19 cellular contexts compared by ENCODE assay signal in genomic region chr20:52812231-52812847, GRCh38.
A peak's percentile ranks its signal among the peaks of the same experiment; 100 is the strongest.
DNase-seq lines count a peak whose midpoint lies in the region; ATAC-seq, FAIRE-seq and TF ChIP-seq lines count a peak whose summit lies in the region.
"Had no signal": no experiment of that assay in that cellular context is flagged by ENCODE, and none has a peak within 500 bp of the region (broad histone marks: within the 10 kb centered on the region; RNA-seq: fewer than 3 reads in every experiment).

No MANE protein-coding gene starts in this region.

- TF ChIP-seq POLR2A in HepG2 (IDR thresholded peaks at IDR 0.05; ENCODE audit: insufficient read depth in 1 of 2, low read depth in 2 of 2, low read length in 2 of 2) = no peak
- TF ChIP-seq POLR2A in right lobe of liver (IDR thresholded peaks at IDR 0.05) = no peak
- TF ChIP-seq POLR2A in GM12878 (IDR thresholded peaks at IDR 0.05; ENCODE audit: low read depth, low read length) = no peak
- TF ChIP-seq POLR2A in uterus (IDR thresholded peaks at IDR 0.05) = no peak

- H3K9ac ChIP-seq in HepG2 (ENCODE audit: insufficient read depth, low read depth, low read length) (no peak overlapping the region), KMS-11 (no peak overlapping the region), GM12878 (ENCODE audit: control insufficient read depth, insufficient read depth, low read length) (no peak overlapping the region)

- H3K27ac Mint-ChIP-seq in stimulated activated memory B cell treated with anti-CD40 and anti-IgM and Interleukin-4, amounts not matched to agents 10 μg/mL and 1 μg/mL and 100 μg/mL, for 72 hours = no peak overlapping the region
- H3K27ac Mint-ChIP-seq: immature natural killer cell had no signal

- no peaks in the 10 kb centered on the region for H3K36me3 Mint-ChIP-seq in stimulated activated memory B cell treated with anti-CD40 and anti-IgM and Interleukin-4, amounts not matched to agents 10 μg/mL and 1 μg/mL and 100 μg/mL, for 72 hours
- H3K36me3 Mint-ChIP-seq: immature natural killer cell had no signal

- no peak overlapping the region for H3K4me3 ChIP-seq in HepG2 (replicated peaks in 1 of 3; ENCODE audit: insufficient read depth in 1 of 3, low read depth in 2 of 3, low read length in 3 of 3)
- H3K4me3 ChIP-seq in right lobe of liver = no peak overlapping the region
- no peak overlapping the region for H3K4me3 ChIP-seq in KMS-11 (IDR thresholded peaks at IDR 0.05; ENCODE audit: insufficient read depth, low read depth, low read length)
- no peak overlapping the region for H3K4me3 ChIP-seq in GM12878
- no peak overlapping the region for H3K4me3 ChIP-seq in uterus
- H3K4me3 ChIP-seq: body of pancreas, ovary had no signal

- TF ChIP-seq CTCF in HepG2 (CRISPR knock-in tag; IDR thresholded peaks at IDR 0.05) (no peak), right lobe of liver (IDR thresholded peaks at IDR 0.05) (no peak), KMS-11 (conservative IDR thresholded peaks at IDR 0.05; ENCODE audit: low read depth, low read length) (peak; percentile 31; the same call in 1 of the 2 replicates), GM12878 (IDR thresholded peaks at IDR 0.05 in 2 of 3, conservative IDR thresholded peaks at IDR 0.05 in 1 of 3; ENCODE audit: control insufficient read depth in 2 of 3, extremely low read depth in 1 of 3, insufficient read depth in 1 of 3, low read depth in 3 of 3, low read length in 3 of 3) (no peak), uterus (IDR thresholded peaks at IDR 0.05) (no peak)

- in situ Hi-C loops in HepG2 (cut with HindIII; ENCODE audit: extremely low pct_ligation_motif_present, low pct_unique_long_range_greater_than_20kb) = no loop called here
- in situ Hi-C loops in GM12878 (cut with MboI) = no loop called here

- TF ChIP-seq RAD21 in HepG2 (CRISPR knock-in tag; IDR thresholded peaks at IDR 0.05) = no peak
- no peak for TF ChIP-seq RAD21 in GM12878 (IDR thresholded peaks at IDR 0.05; ENCODE audit: insufficient read depth, low read depth, low read length)

- ATAC-seq in HepG2 (peak; percentile 66; the same call in 2 of the 3 replicates), right lobe of liver (no peak), GM12878 (0 out of 3 replicates have a peak, but pooled peaks have one; percentile 24)
- ATAC-seq in stimulated activated memory B cell treated with anti-CD40 and anti-IgM and Interleukin-4, amounts not matched to agents 10 μg/mL and 1 μg/mL and 100 μg/mL, for 72 hours = peak; percentile 43
- ATAC-seq: body of pancreas had no signal

- 31% methylated on average over 4 of the region's 4 CpGs for WGBS in HepG2 (ENCODE audit: low lambda C conversion rate)
- 59% methylated on average over 3 of the region's 4 CpGs for WGBS in right lobe of liver (ENCODE audit: insufficient coverage, low coverage, low lambda C conversion rate, missing lambda C conversion rate)
- 29% methylated on average over 4 of the region's 4 CpGs for WGBS in GM12878 (ENCODE audit: insufficient coverage, insufficient replicate concordance, low lambda C conversion rate, missing lambda C conversion rate)

- RAD21 ChIA-PET in GM12878 (lab: Charles Lee; ENCODE audit: unreplicated experiment) = no interaction called here

- CTCF ChIA-PET in HepG2 (lab: Yijun Ruan, JAX; ENCODE audit: low intra/inter-chr PET ratio, low total read pairs) (no interaction called here), GM12878 (lab: Yijun Ruan, JAX) (no interaction called here)

- no peak for TF ChIP-seq EP300 in HepG2 (IDR thresholded peaks at IDR 0.05; ENCODE audit: low read depth in 2 of 2, low read length in 2 of 2)
- TF ChIP-seq EP300 in HepG2 (CRISPR knock-in tag; IDR thresholded peaks at IDR 0.05; ENCODE audit: borderline replicate concordance) = no peak
- TF ChIP-seq EP300 in GM12878 (IDR thresholded peaks at IDR 0.05; ENCODE audit: borderline replicate concordance in 1 of 2, control insufficient read depth in 1 of 2, low read depth in 2 of 2, low read length in 2 of 2) = no peak

- no peaks in the 10 kb centered on the region for H3K9me3 Mint-ChIP-seq in stimulated activated memory B cell treated with anti-CD40 and anti-IgM and Interleukin-4, amounts not matched to agents 10 μg/mL and 1 μg/mL and 100 μg/mL, for 72 hours

- no peaks in the 10 kb centered on the region for H4K20me1 ChIP-seq in HepG2 (ENCODE audit: insufficient read depth, low read length)
- no peaks in the 10 kb centered on the region for H4K20me1 ChIP-seq in KMS-11 (ENCODE audit: insufficient read depth)
- H4K20me1 ChIP-seq in GM12878 (ENCODE audit: control insufficient read depth, insufficient read depth) = no peaks in the 10 kb centered on the region

- no peaks in the 10 kb centered on the region for H3K27me3 Mint-ChIP-seq in stimulated activated memory B cell treated with anti-CD40 and anti-IgM and Interleukin-4, amounts not matched to agents 10 μg/mL and 1 μg/mL and 100 μg/mL, for 72 hours

- H3K27ac ChIP-seq in HepG2 (ENCODE audit: extremely low read length, insufficient read depth, low read length) (no peak overlapping the region), right lobe of liver (no peak overlapping the region), KMS-11 (no peak overlapping the region), GM12878 (ENCODE audit: control insufficient read depth, insufficient read depth) (no peak overlapping the region), uterus (no peak overlapping the region)
- H3K27ac ChIP-seq: body of pancreas, ovary had no signal

- no peaks in the 10 kb centered on the region for H3K36me3 ChIP-seq in HepG2 (replicated peaks in 1 of 2; ENCODE audit: control insufficient read depth in 1 of 2, insufficient read depth in 2 of 2, low read length in 2 of 2)
- H3K36me3 ChIP-seq in right lobe of liver = no peaks in the 10 kb centered on the region
- H3K36me3 ChIP-seq in KMS-11 (ENCODE audit: insufficient read depth) = no peaks in the 10 kb centered on the region
- H3K36me3 ChIP-seq in GM12878 (ENCODE audit: control insufficient read depth in 2 of 2, insufficient read depth in 2 of 2, low read length in 1 of 2) = no peaks in the 10 kb centered on the region
- no peaks in the 10 kb centered on the region for H3K36me3 ChIP-seq in uterus
- H3K36me3 ChIP-seq: ovary had no signal

- H3K4me2 ChIP-seq in HepG2 (ENCODE audit: low read depth, low read length) (no peak overlapping the region), KMS-11 (no peak overlapping the region), GM12878 (ENCODE audit: control insufficient read depth, insufficient read depth) (no peak overlapping the region)

- H3K27me3 ChIP-seq in HepG2 (ENCODE audit: control insufficient read depth in 1 of 2, insufficient read depth in 2 of 2, low read length in 2 of 2) (no peaks in the 10 kb centered on the region), right lobe of liver (no peaks in the 10 kb centered on the region), KMS-11 (ENCODE audit: insufficient read depth, low read depth) (no peaks in the 10 kb centered on the region), GM12878 (replicated peaks in 1 of 2; ENCODE audit: control insufficient read depth in 2 of 2, insufficient read depth in 2 of 2, low read length in 1 of 2) (no peaks in the 10 kb centered on the region), uterus (no peaks in the 10 kb centered on the region)
- H3K27me3 ChIP-seq: body of pancreas, ovary had no signal

- SMC1A ChIA-PET in GM12878 (lab: Charles Lee; ENCODE audit: uncharacterized antibody, unreplicated experiment) = no interaction called here

- no peak overlapping the region for H2AFZ ChIP-seq in HepG2 (ENCODE audit: low read length)
- H2AFZ ChIP-seq in KMS-11 (ENCODE audit: low read depth) = no peak overlapping the region
- no peak overlapping the region for H2AFZ ChIP-seq in GM12878 (ENCODE audit: control insufficient read depth, low read depth, low read length)

- POLR2A ChIA-PET in HepG2 (lab: Yijun Ruan, JAX) = no interaction called here
- POLR2A ChIA-PET in GM12878 (lab: Charles Lee) = no interaction called here

- H3K79me2 ChIP-seq in HepG2 (ENCODE audit: insufficient read depth, low read length) = no peaks in the 10 kb centered on the region
- no peaks in the 10 kb centered on the region for H3K79me2 ChIP-seq in KMS-11 (ENCODE audit: insufficient read depth, low read depth)
- H3K79me2 ChIP-seq in GM12878 (ENCODE audit: control insufficient read depth, insufficient read depth, low read length) = no peaks in the 10 kb centered on the region

- intact Hi-C loops in HepG2 (cut with micrococcal nuclease; ENCODE audit: unreplicated experiment) (no loop called here), right lobe of liver (cut with DNase I) (no loop called here), GM12878 (cut with micrococcal nuclease; ENCODE audit: unreplicated experiment) (no loop called here), uterus (cut with DNase I; ENCODE audit: low total_unique reads) (no loop called here)

- H3K4me3 Mint-ChIP-seq in stimulated activated memory B cell treated with anti-CD40 and anti-IgM and Interleukin-4, amounts not matched to agents 10 μg/mL and 1 μg/mL and 100 μg/mL, for 72 hours = no peak overlapping the region
- H3K4me3 Mint-ChIP-seq: immature natural killer cell had no signal

- H3K4me1 ChIP-seq in HepG2 (ENCODE audit: insufficient read depth, low read length) = no peaks in the 10 kb centered on the region
- no peaks in the 10 kb centered on the region for H3K4me1 ChIP-seq in right lobe of liver
- no peaks in the 10 kb centered on the region for H3K4me1 ChIP-seq in KMS-11 (ENCODE audit: low read depth, poor library complexity, severe bottlenecking)
- H3K4me1 ChIP-seq in GM12878 (ENCODE audit: control insufficient read depth, insufficient read depth, low read length) = no peaks in the 10 kb centered on the region
- no peaks in the 10 kb centered on the region for H3K4me1 ChIP-seq in uterus
- H3K4me1 ChIP-seq: body of pancreas, Caco-2 had no signal

- H3K9me3 ChIP-seq in HepG2 (ENCODE audit: low read length) (peaks cover 9% of the 10 kb centered on the region; the same call in 1 of the 2 replicates), right lobe of liver (no peaks in the 10 kb centered on the region), GM12878 (replicated peaks; ENCODE audit: control insufficient read depth, insufficient read depth, low read length) (no peaks in the 10 kb centered on the region), uterus (no peaks in the 10 kb centered on the region)
- H3K9me3 ChIP-seq: body of pancreas, Caco-2, ovary had no signal

- H3K4me1 Mint-ChIP-seq in stimulated activated memory B cell treated with anti-CD40 and anti-IgM and Interleukin-4, amounts not matched to agents 10 μg/mL and 1 μg/mL and 100 μg/mL, for 72 hours = no peaks in the 10 kb centered on the region
- H3K4me1 Mint-ChIP-seq: immature natural killer cell had no signal

- DNase-seq in HepG2 (ENCODE audit: low spot score) (no peak), right lobe of liver (no peak), GM12878 (ENCODE audit: low read depth, low spot score) (no peak), NCI-H146 (lab: John Stamatoyannopoulos, UW) (no peak), HPDE6-E6E7 (ENCODE audit: extremely low spot score) (no peak), uterus (no peak)
- DNase-seq: activated CD4-positive, alpha-beta T cell treated with anti-CD3 and anti-CD28 coated beads, Interleukin-2, amount 50 U/mL, for 1 hour; activated naive CD4-positive, alpha-beta T cell treated with anti-CD3 and anti-CD28 coated beads, Interleukin-2, amount 50 U/mL, for 16 hours; body of pancreas; cortex of kidney; immature natural killer cell; NCI-H1930; NCI-H446 treated with DMSO at 0.1 percent for 48 hours; ovary; stimulated activated CD4-positive, alpha-beta T cell treated with anti-CD3 and anti-CD28 coated beads, Interleukin-4, amount 100 ng/mL, for 24 hours; substantia nigra had no signal

- BruUV-seq in HepG2 (replicated peaks; lab: Mats Ljungman, UMichigan) = no TSS peak
- no TSS peak for BruUV-seq in GM12878 (replicated peaks; lab: Mats Ljungman, UMichigan)

- FAIRE-seq in HepG2 (lab: Jason Lieb, UNC) = no peak
- FAIRE-seq in GM12878 (lab: Jason Lieb, UNC) = no peak

Comparison
In these comparisons a context has a peak if more than half of its experiments do, and no peak if none do; other contexts are left out.
1. ATAC-seq: peak in HepG2 (single experiment), GM12878 (single experiment) and stimulated activated memory B cell treated with anti-CD40 and anti-IgM and Interleukin-4, amounts not matched to agents 10 μg/mL and 1 μg/mL and 100 μg/mL, for 72 hours (single experiment); none in right lobe of liver (0 of 4).